ENCODE assay signal across 19 cellular contexts in genomic region chr7:156219307-156220077, GRCh38.
"Had no signal": no experiment of that assay in that cellular context is flagged by ENCODE, and none has a peak within 500 bp of the region (broad histone marks: within the 10 kb centered on the region; RNA-seq: fewer than 3 reads in every experiment).

No MANE protein-coding gene starts in this region.

- H3K36me3 Mint-ChIP-seq: activated CD4-positive, alpha-beta memory T cell treated with anti-CD3 and anti-CD28 coated beads for 36 hours; naive thymus-derived CD8-positive, alpha-beta T cell had no signal

- H3K4me1 Mint-ChIP-seq: activated B cell treated with CpG ODN at 0.5 μM for 24 hours; central memory CD8-positive, alpha-beta T cell had no signal

- ATAC-seq: activated T-cell treated with anti-CD3 and anti-CD28 coated beads, Interleukin-2, amount 50 U/mL, for 4 hours; gastroesophageal sphincter; heart left ventricle; naive thymus-derived CD8-positive, alpha-beta T cell had no signal

- DNase-seq: activated B cell treated with CpG ODN at 0.5 μM for 24 hours; activated CD4-positive, alpha-beta memory T cell treated with anti-CD3 and anti-CD28 coated beads for 36 hours; activated CD4-positive, alpha-beta T cell treated with anti-CD3 and anti-CD28 coated beads for 4 hours; activated effector memory CD4-positive, alpha-beta T cell treated with Interleukin-2 at 50 U/mL for 16 hours; activated naive CD4-positive, alpha-beta T cell treated with anti-CD3 and anti-CD28 coated beads, Interleukin-2, amount 50 U/mL, for 16 hours; activated T-cell treated with anti-CD3 and anti-CD28 coated beads, Interleukin-2, amount 50 U/mL, for 4 hours; brain microvascular endothelial cell; colonic mucosa; mesendoderm; naive thymus-derived CD8-positive, alpha-beta T cell; posterior cingulate gyrus; T-helper 1 cell; T-helper 9 cell had no signal

- H3K36me3 ChIP-seq: brain microvascular endothelial cell, colonic mucosa, gastroesophageal sphincter, heart left ventricle, neutrophil, tibial nerve had no signal

- H3K27ac Mint-ChIP-seq: activated B cell treated with CpG ODN at 0.5 μM for 24 hours; activated CD4-positive, alpha-beta memory T cell treated with anti-CD3 and anti-CD28 coated beads for 36 hours; naive thymus-derived CD8-positive, alpha-beta T cell; stimulated activated naive CD8-positive, alpha-beta T cell treated with anti-CD3 and anti-CD28 coated beads, Interleukin-15, Interleukin-2, amounts not matched to agents 100 ng/mL and 50 ng/mL, for 24 hours had no signal

- H3K27me3 Mint-ChIP-seq: activated B cell treated with CpG ODN at 0.5 μM for 24 hours; activated CD4-positive, alpha-beta memory T cell treated with anti-CD3 and anti-CD28 coated beads for 36 hours; central memory CD8-positive, alpha-beta T cell; stimulated activated naive CD8-positive, alpha-beta T cell treated with anti-CD3 and anti-CD28 coated beads, Interleukin-15, Interleukin-2, amounts not matched to agents 100 ng/mL and 50 ng/mL, for 24 hours had no signal

- H3K27me3 ChIP-seq: brain microvascular endothelial cell, colonic mucosa, neutrophil, tibial nerve had no signal

- H3K9me3 Mint-ChIP-seq: activated B cell treated with CpG ODN at 0.5 μM for 24 hours; activated CD4-positive, alpha-beta memory T cell treated with anti-CD3 and anti-CD28 coated beads for 36 hours; activated T-cell treated with anti-CD3 and anti-CD28 coated beads, Interleukin-2, amount 50 U/mL, for 4 hours; central memory CD8-positive, alpha-beta T cell; naive thymus-derived CD8-positive, alpha-beta T cell; stimulated activated naive CD8-positive, alpha-beta T cell treated with anti-CD3 and anti-CD28 coated beads, Interleukin-15, Interleukin-2, amounts not matched to agents 100 ng/mL and 50 ng/mL, for 24 hours had no signal

- H3K4me3 Mint-ChIP-seq: activated B cell treated with CpG ODN at 0.5 μM for 24 hours; activated CD4-positive, alpha-beta memory T cell treated with anti-CD3 and anti-CD28 coated beads for 36 hours; activated T-cell treated with anti-CD3 and anti-CD28 coated beads, Interleukin-2, amount 50 U/mL, for 4 hours; central memory CD8-positive, alpha-beta T cell; naive thymus-derived CD8-positive, alpha-beta T cell; stimulated activated naive CD8-positive, alpha-beta T cell treated with anti-CD3 and anti-CD28 coated beads, Interleukin-15, Interleukin-2, amounts not matched to agents 100 ng/mL and 50 ng/mL, for 24 hours had no signal

- H3K4me3 ChIP-seq: colonic mucosa, gastroesophageal sphincter, heart left ventricle, tibial nerve had no signal
